Comparison of ENCODE assay signal across 14 cellular contexts in genomic region chr18:58201728-58202405, GRCh38.
DNase-seq lines count a peak whose midpoint lies in the region; ATAC-seq and TF ChIP-seq lines count a peak whose summit lies in the region.
"Had no signal": no experiment of that assay in that cellular context is flagged by ENCODE, and none has a peak within 500 bp of the region (broad histone marks: within the 10 kb centered on the region; RNA-seq: fewer than 3 reads in every experiment).

No MANE protein-coding gene starts in this region.

- intact Hi-C loops in left ventricle myocardium inferior (cut with micrococcal nuclease) = no loop called here
- intact Hi-C loops in left cardiac atrium (cut with DNase I) = no loop called here
- intact Hi-C loops in left lung (cut with DNase I) = no loop called here
- intact Hi-C loops in sciatic nerve (cut with DNase I) = no loop called here

- TF ChIP-seq EP300 in upper lobe of left lung (IDR thresholded peaks at IDR 0.05) = peak in 2 of 4 donors; percentile 46 to 63

- H3K4me3 ChIP-seq in left ventricle myocardium inferior = no peak overlapping the region
- H3K4me3 ChIP-seq in left lung = no peak overlapping the region
- H3K4me3 ChIP-seq in upper lobe of left lung = no peak overlapping the region
- H3K4me3 ChIP-seq: adrenal gland had no signal

- peak overlapping the region; percentile 22 for H3K27ac Mint-ChIP-seq in T-helper 17 cell
- H3K27ac Mint-ChIP-seq: activated T-cell treated with anti-CD3 and anti-CD28 coated beads, Interleukin-2, amount 50 U/mL, for 24 hours had no signal

- DNase-seq in left ventricle myocardium inferior (no peak), left cardiac atrium (no peak), T-helper 17 cell (no peak), left lung (no peak), upper lobe of left lung (no peak), inferior parietal cortex (ENCODE audit: extremely low spot score) (no peak), sciatic nerve (ENCODE audit: low spot score) (no peak)
- DNase-seq: activated CD4-positive, alpha-beta T cell treated with anti-CD3 and anti-CD28 coated beads for 4 hours; activated T-cell treated with anti-CD3 and anti-CD28 coated beads, Interleukin-2, amount 50 U/mL, for 24 hours; GOT3; RPMI8226; stimulated activated CD4-positive, alpha-beta T cell treated with anti-CD3 and anti-CD28 coated beads, Interleukin-12 subunit alpha, Interleukin-12 subunit beta, amount 100 ng/mL, for 4 hours had no signal

- H3K27me3 Mint-ChIP-seq in T-helper 17 cell = peaks cover 30% of the 10 kb centered on the region

- TF ChIP-seq CTCF in left ventricle myocardium inferior (IDR thresholded peaks at IDR 0.05; ENCODE audit: borderline replicate concordance) (no peak), left lung (IDR thresholded peaks at IDR 0.05) (no peak), upper lobe of left lung (IDR thresholded peaks at IDR 0.05) (no peak)

- H3K4me3 Mint-ChIP-seq in T-helper 17 cell = no peak overlapping the region
- H3K4me3 Mint-ChIP-seq: activated T-cell treated with anti-CD3 and anti-CD28 coated beads, Interleukin-2, amount 50 U/mL, for 24 hours had no signal

- H3K4me1 ChIP-seq in left ventricle myocardium inferior (peaks cover 25% of the 10 kb centered on the region), left lung (peaks cover 0 to 4% of the 10 kb centered on the region in 2 donors), upper lobe of left lung (peaks cover 6 to 10% (median 8%) of the 10 kb centered on the region in 4 donors)
- H3K4me1 ChIP-seq: adrenal gland had no signal

- ATAC-seq in left cardiac atrium (no peak), T-helper 17 cell (no peak), left lung (no peak), upper lobe of left lung (ENCODE audit: low FRiP score in 2 of 2) (no peak), sciatic nerve (no peak), HG03342 (IDR thresholded peaks at IDR 0.05; ENCODE audit: unreplicated experiment) (no peak)

- H3K9me3 ChIP-seq in left ventricle myocardium inferior (replicated peaks) (no peaks in the 10 kb centered on the region), T-helper 17 cell (ENCODE audit: control insufficient read depth, low read length, poor library complexity, severe bottlenecking) (no peaks in the 10 kb centered on the region), left lung (no peaks in the 10 kb centered on the region), upper lobe of left lung (no peaks in the 10 kb centered on the region)
- H3K9me3 ChIP-seq: adrenal gland had no signal

- H3K36me3 Mint-ChIP-seq in T-helper 17 cell (ENCODE audit: low read depth) = no peaks in the 10 kb centered on the region

- 57 to 68% methylated on average over 6 of the region's 6 CpGs for WGBS in upper lobe of left lung, 2 donors

- TF ChIP-seq POLR2A in upper lobe of left lung (IDR thresholded peaks at IDR 0.05) = no peak

- peaks cover 2% of the 10 kb centered on the region for H3K4me1 Mint-ChIP-seq in T-helper 17 cell

- H3K27me3 ChIP-seq in left ventricle myocardium inferior (ENCODE audit: low read depth) = no peaks in the 10 kb centered on the region
- no peaks in the 10 kb centered on the region for H3K27me3 ChIP-seq in left lung
- no peaks in the 10 kb centered on the region for H3K27me3 ChIP-seq in upper lobe of left lung
- H3K27me3 ChIP-seq: adrenal gland had no signal

- H3K36me3 ChIP-seq in left ventricle myocardium inferior = no peaks in the 10 kb centered on the region
- no peaks in the 10 kb centered on the region for H3K36me3 ChIP-seq in left lung
- H3K36me3 ChIP-seq in upper lobe of left lung = no peaks in the 10 kb centered on the region
- H3K36me3 ChIP-seq: adrenal gland had no signal

- H3K27ac ChIP-seq in left ventricle myocardium inferior (replicated peaks) (peak overlapping the region; percentile 50), left lung (peak overlapping the region; percentile 30), upper lobe of left lung (peak overlapping the region; percentile 44 to 62 (median 51))
- H3K27ac ChIP-seq: adrenal gland had no signal
